ENCODE assay signal across 28 cellular contexts in genomic region chr6:117489003-117489402, GRCh38.
"Had no signal": no experiment of that assay in that cellular context is flagged by ENCODE, and none has a peak within 500 bp of the region (broad histone marks: within the 10 kb centered on the region; RNA-seq: fewer than 3 reads in every experiment).

No MANE protein-coding gene starts in this region.

- H3K4me3 ChIP-seq: adrenal gland, body of pancreas, Peyer's patch had no signal

- H3K27ac ChIP-seq: body of pancreas had no signal

- DNase-seq: activated CD4-positive, alpha-beta T cell treated with anti-CD3 and anti-CD28 coated beads, Interleukin-2, amount 10 ng/mL, durations not matched to agents 24 days and 14 days; activated CD4-positive, alpha-beta T cell treated with anti-CD3 and anti-CD28 coated beads, Interleukin-2, amount 50 U/mL, for 4 hours; activated CD8-positive, alpha-beta T cell treated with anti-CD3 and anti-CD28 coated beads for 36 hours; activated gamma-delta T cell treated with Interleukin-2 at 50 U/mL for 16 hours; activated naive CD4-positive, alpha-beta T cell treated with anti-CD3 and anti-CD28 coated beads for 36 hours; activated T-cell treated with anti-CD3 and anti-CD28 coated beads for 4 hours; activated T-cell treated with anti-CD3 and anti-CD28 coated beads, Interleukin-2, amount 50 U/mL, for 4 hours; adrenal gland; body of pancreas; caudate nucleus; cerebellar nuclear complex; Karpas-422; KBM-7; NCI-H1105; NCI-H1417 treated with DMSO at 0.1 percent for 48 hours; NCI-H187 treated with DMSO at 0.1 percent for 48 hours; NCI-H2081; NCI-H2171 treated with DMSO at 0.1 percent for 48 hours; NCI-H2227 treated with DMSO at 0.1 percent for 48 hours; NCI-H446; NCI-H510A treated with DMSO at 0.1 percent for 48 hours; NCI-H526 treated with DMSO at 0.1 percent for 48 hours; NCI-H82; Peyer's patch; RPMI8226; SIG-M5 had no signal

- H3K9me3 ChIP-seq: adrenal gland, body of pancreas, Peyer's patch had no signal

- ATAC-seq: activated CD8-positive, alpha-beta T cell treated with anti-CD3 and anti-CD28 coated beads for 36 hours; activated naive CD4-positive, alpha-beta T cell treated with anti-CD3 and anti-CD28 coated beads, Interleukin-2, amount 50 U/mL, for 72 hours; activated T-cell treated with anti-CD3 and anti-CD28 coated beads, Interleukin-2, amount 50 U/mL, for 4 hours; body of pancreas; Right ventricle myocardium inferior had no signal

- H3K27me3 ChIP-seq: adrenal gland, body of pancreas, Peyer's patch had no signal

- H3K36me3 ChIP-seq: adrenal gland, Peyer's patch had no signal
